10 cellular contexts compared by ENCODE assay signal in genomic region chr6:113644861-113645575, GRCh38.
DNase-seq lines count a peak whose midpoint lies in the region; ATAC-seq and TF ChIP-seq lines count a peak whose summit lies in the region.
"Had no signal": no experiment of that assay in that cellular context is flagged by ENCODE, and none has a peak within 500 bp of the region (broad histone marks: within the 10 kb centered on the region; RNA-seq: fewer than 3 reads in every experiment).

No MANE protein-coding gene starts in this region.

- peak overlapping the region; percentile 76 for H3K9ac ChIP-seq in adipocyte (ENCODE audit: low read length)

- peak; percentile 89 for DNase-seq in AG08395 (ENCODE audit: low spot score)
- peak; percentile 93 for DNase-seq in HFF-Myc (ENCODE audit: extremely low read depth, low read depth)
- DNase-seq in adipocyte (ENCODE audit: low read depth): peak; percentile 85
- no peak for DNase-seq in left lung
- DNase-seq in effector CD4-positive, alpha-beta T cell: no peak
- DNase-seq in activated gamma-delta T cell treated with Interleukin-2 at 50 U/mL for 16 hours: no peak
- DNase-seq: CD4-positive, alpha-beta T cell; NCI-H1436 had no signal

- intact Hi-C loops in left lung (cut with DNase I): no loop called here

- H3K4me1 ChIP-seq in adipocyte (ENCODE audit: control insufficient read depth, insufficient read depth, low read length) (peaks cover 19% of the 10 kb centered on the region), left lung (peaks cover 3 to 50% of the 10 kb centered on the region in 2 donors)

- H3K27me3 ChIP-seq in adipocyte (replicated peaks; ENCODE audit: control insufficient read depth, insufficient read depth, low read length) (no peaks in the 10 kb centered on the region), left lung (no peaks in the 10 kb centered on the region)

- H3K9me3 ChIP-seq in adipocyte (ENCODE audit: control insufficient read depth, low read length) (no peaks in the 10 kb centered on the region), left lung (no peaks in the 10 kb centered on the region)

- TF ChIP-seq CTCF in HFF-Myc (IDR thresholded peaks at IDR 0.05; ENCODE audit: low read depth, low read length, missing control alignments): no peak
- TF ChIP-seq CTCF in left lung (IDR thresholded peaks at IDR 0.05): no peak

- peak; percentile 45 for ATAC-seq in left lung
- ATAC-seq in HG03045 (IDR thresholded peaks at IDR 0.05; ENCODE audit: unreplicated experiment): no peak
- ATAC-seq in GM21528 (IDR thresholded peaks at IDR 0.05; ENCODE audit: low FRiP score, unreplicated experiment): no peak

- H3K36me3 ChIP-seq in adipocyte (ENCODE audit: control insufficient read depth, insufficient read depth, low read length, severe bottlenecking): no peaks in the 10 kb centered on the region
- H3K36me3 ChIP-seq in left lung: no peaks in the 10 kb centered on the region

- no peak overlapping the region for H3K4me3 ChIP-seq in HFF-Myc (replicated peaks; ENCODE audit: low read depth, low read length)
- peak overlapping the region; percentile 42 for H3K4me3 ChIP-seq in adipocyte (ENCODE audit: low read length)
- no peak overlapping the region for H3K4me3 ChIP-seq in left lung

- H3K27ac ChIP-seq in left lung: no peak overlapping the region

Comparison
In these comparisons a context has a peak if more than half of its experiments do, and no peak if none do; other contexts are left out.
1. DNase-seq: peak in AG08395 (single experiment), HFF-Myc (single experiment) and adipocyte (single experiment); none in left lung (0 of 2), effector CD4-positive, alpha-beta T cell (single experiment) and activated gamma-delta T cell treated with Interleukin-2 at 50 U/mL for 16 hours (single experiment).